8 cellular contexts compared by ENCODE assay signal in genomic region chr13:52921194-52921593, GRCh38.
A peak's percentile ranks its signal among the peaks of the same experiment; 100 is the strongest.
DNase-seq lines count a peak whose midpoint lies in the region; ATAC-seq and TF ChIP-seq lines count a peak whose summit lies in the region.
"Had no signal": no experiment of that assay in that cellular context is flagged by ENCODE, and none has a peak within 500 bp of the region (broad histone marks: within the 10 kb centered on the region; RNA-seq: fewer than 3 reads in every experiment).

No MANE protein-coding gene starts in this region.

- H3K9me3 ChIP-seq in trophoblast cell (ENCODE audit: insufficient read depth, low read depth, low read length) = peaks cover 1% of the 10 kb centered on the region

- no peak overlapping the region for H2AFZ ChIP-seq in trophoblast cell (ENCODE audit: insufficient read depth, low read length, poor library complexity)

- peaks cover 3% of the 10 kb centered on the region for H3K36me3 Mint-ChIP-seq in IgD-negative memory B cell
- no peaks in the 10 kb centered on the region for H3K36me3 Mint-ChIP-seq in endothelial cell (ENCODE audit: low read depth, unreplicated experiment)

- no CpG with 5 or more reads among the region's 3 CpGs for WGBS in trophoblast cell (ENCODE audit: extremely low coverage, insufficient coverage, insufficient read length)

- H3K9ac ChIP-seq in trophoblast cell (ENCODE audit: low read length) = no peak overlapping the region

- H3K27me3 Mint-ChIP-seq in IgD-negative memory B cell (peaks cover 2% of the 10 kb centered on the region), endothelial cell (ENCODE audit: unreplicated experiment) (peaks cover 2% of the 10 kb centered on the region)

- no peak overlapping the region for H3K4me2 ChIP-seq in trophoblast cell (ENCODE audit: low read length)

- no peak overlapping the region for H2BK5ac ChIP-seq in trophoblast cell (ENCODE audit: low read depth, low read length, poor library complexity)

- no peak overlapping the region for H3K18ac ChIP-seq in trophoblast cell (ENCODE audit: low read length)

- H3K4me1 ChIP-seq in trophoblast cell (ENCODE audit: control insufficient read depth in 1 of 2, insufficient read depth in 2 of 2, low read length in 2 of 2) = peaks cover 22 to 26% of the 10 kb centered on the region in 2 experiments

- no peak overlapping the region for H2BK120ac ChIP-seq in trophoblast cell (ENCODE audit: insufficient read depth, low read length, poor library complexity)

- H3K4me1 Mint-ChIP-seq in IgD-negative memory B cell = peaks cover 0 to 19% (median 8%) of the 10 kb centered on the region in 3 donors
- no peaks in the 10 kb centered on the region for H3K4me1 Mint-ChIP-seq in endothelial cell (ENCODE audit: unreplicated experiment)
- H3K4me1 Mint-ChIP-seq: activated CD4-positive, alpha-beta T cell treated with anti-CD3 and anti-CD28 coated beads for 36 hours had no signal

- no peak overlapping the region for H3K4ac ChIP-seq in trophoblast cell (ENCODE audit: low read depth, low read length)

- H2AK5ac ChIP-seq in trophoblast cell (ENCODE audit: low read length) = no peak overlapping the region

- H2BK12ac ChIP-seq in trophoblast cell (ENCODE audit: low read length) = no peak overlapping the region

- H3K79me2 ChIP-seq in trophoblast cell (ENCODE audit: control insufficient read depth, insufficient read depth, low read length, poor library complexity) = no peaks in the 10 kb centered on the region

- H3K9me3 Mint-ChIP-seq in IgD-negative memory B cell = peaks cover 0 to 5% (median 0%) of the 10 kb centered on the region in 3 donors
- no peaks in the 10 kb centered on the region for H3K9me3 Mint-ChIP-seq in endothelial cell (ENCODE audit: unreplicated experiment)

- no peak overlapping the region for H3K14ac ChIP-seq in trophoblast cell (ENCODE audit: low read length)

- no peak overlapping the region for H3K23ac ChIP-seq in trophoblast cell (ENCODE audit: low read length)

- H4K12ac ChIP-seq in trophoblast cell (ENCODE audit: low read depth, low read length) = no peak overlapping the region

- no peaks in the 10 kb centered on the region for H3K36me3 ChIP-seq in trophoblast cell (ENCODE audit: control insufficient read depth in 1 of 2, insufficient read depth in 2 of 2, low read length in 2 of 2)

- H3K4me3 ChIP-seq in trophoblast cell (ENCODE audit: low read depth, low read length) = no peak overlapping the region

- no peak overlapping the region for H3K27ac ChIP-seq in trophoblast cell (ENCODE audit: low read depth, low read length)

- no peaks in the 10 kb centered on the region for H3K27me3 ChIP-seq in trophoblast cell (ENCODE audit: insufficient read depth, low read length)

- H4K8ac ChIP-seq in trophoblast cell (ENCODE audit: low read depth, low read length) = no peak overlapping the region

- H3K27ac Mint-ChIP-seq in IgD-negative memory B cell (peak overlapping the region; percentile 30 to 99 (median 97)), endothelial cell (ENCODE audit: unreplicated experiment) (no peak overlapping the region)
- H3K27ac Mint-ChIP-seq: activated CD4-positive, alpha-beta T cell treated with anti-CD3 and anti-CD28 coated beads for 36 hours had no signal

- peak in 1 of 2 donors; percentile 15 for DNase-seq in trophoblast cell
- no peak for DNase-seq in activated CD4-positive, alpha-beta T cell treated with anti-CD3 and anti-CD28 coated beads, Interleukin-2, amount 50 U/mL, for 48 hours
- no peak for DNase-seq in endothelial cell (ENCODE audit: low spot score)
- no peak for DNase-seq in stimulated activated CD4-positive, alpha-beta T cell treated with anti-CD3 and anti-CD28 coated beads, Interleukin-2, amount 100 ng/mL, for 48 hours
- DNase-seq: activated CD4-positive, alpha-beta T cell treated with anti-CD3 and anti-CD28 coated beads for 36 hours had no signal

- peaks cover 15% of the 10 kb centered on the region for H3K79me1 ChIP-seq in trophoblast cell (ENCODE audit: low read length)

- no peak for TF ChIP-seq CTCF in endothelial cell (IDR thresholded peaks at IDR 0.05; ENCODE audit: unreplicated experiment)

- ATAC-seq in GM19023 (IDR thresholded peaks at IDR 0.05; ENCODE audit: unreplicated experiment) = peak; percentile 93
- peak; percentile 92 for ATAC-seq in HG02642 (IDR thresholded peaks at IDR 0.05; ENCODE audit: poor library complexity, unreplicated experiment)
- ATAC-seq: activated CD4-positive, alpha-beta T cell treated with anti-CD3 and anti-CD28 coated beads for 36 hours had no signal

- H4K91ac ChIP-seq in trophoblast cell (ENCODE audit: low read depth, low read length) = peak overlapping the region; percentile 13

- H3K4me3 Mint-ChIP-seq in IgD-negative memory B cell = peak overlapping the region; percentile 1 to 70 (median 12)
- H3K4me3 Mint-ChIP-seq in endothelial cell (ENCODE audit: unreplicated experiment) = no peak overlapping the region
- H3K4me3 Mint-ChIP-seq: activated CD4-positive, alpha-beta T cell treated with anti-CD3 and anti-CD28 coated beads for 36 hours had no signal
